In the genomic region with DNA sequence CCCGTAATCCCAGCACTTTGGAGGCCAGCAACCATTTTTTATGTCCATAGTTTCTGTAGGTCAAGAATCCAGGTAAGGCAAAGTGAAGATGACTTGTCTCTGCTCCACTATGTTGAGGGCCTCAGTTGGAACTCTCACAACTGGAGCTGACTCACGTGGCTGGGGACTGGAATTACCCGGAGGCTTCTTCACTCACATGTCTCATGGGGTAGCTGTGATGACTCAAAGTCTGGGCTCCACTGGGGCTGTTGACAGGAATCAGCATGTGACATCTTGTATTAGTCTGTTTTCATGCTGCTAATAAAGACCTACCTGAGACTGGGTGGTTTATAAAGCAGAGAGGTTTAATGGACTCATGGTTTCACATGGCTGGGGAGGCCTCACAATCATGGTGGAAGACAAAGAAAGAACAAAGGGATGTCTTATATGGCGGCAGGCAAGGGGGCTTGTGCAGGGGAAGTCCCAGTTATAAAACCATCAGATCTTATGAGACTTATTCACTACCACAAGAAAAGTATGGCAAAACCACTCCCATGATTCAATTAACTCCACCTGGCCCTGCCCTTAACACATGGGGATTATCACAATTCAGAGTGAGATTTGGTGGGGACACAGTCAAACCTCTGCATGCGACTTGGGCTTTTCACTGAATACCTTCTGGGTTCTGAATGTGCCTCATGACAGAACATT, we compare ENCODE assay signal across 8 cellular contexts. TPM values are rescaled to one million over a fixed set of nuclear protein-coding genes. Genes with fewer than 3 reads are reported as not detected.
A peak's percentile ranks its signal among the peaks of the same experiment; 100 is the strongest.
DNase-seq lines count a peak whose midpoint lies in the region; ATAC-seq and TF ChIP-seq lines count a peak whose summit lies in the region.

No MANE protein-coding gene starts in this region.

- TF ChIP-seq CTCF in mesothelial cell of epicardium (IDR thresholded peaks at IDR 0.05; ENCODE audit: unreplicated experiment), result no peak

- no peak overlapping the region for H3K27ac Mint-ChIP-seq in mesothelial cell of epicardium

- no peak for DNase-seq in activated CD4-positive, CD25-positive, alpha-beta regulatory T cell treated with anti-CD3 and anti-CD28 coated beads, Interleukin-2, amount 50 U/mL, for 72 hours
- DNase-seq in activated T-cell treated with anti-CD3 and anti-CD28 coated beads, Interleukin-2, amount 50 U/mL, for 4 hours, result no peak
- DNase-seq in stimulated activated CD4-positive, alpha-beta T cell treated with anti-CD3 and anti-CD28 coated beads, Interleukin-4, amount 100 ng/mL, for 1 hour, result peak; percentile 17
- no peak for DNase-seq in NCI-H187 (lab: John Stamatoyannopoulos, UW)
- DNase-seq in NCI-H1417 treated with DMSO at 0.1 percent for 48 hours (lab: John Stamatoyannopoulos, UW), result no peak
- no peak for DNase-seq in mesothelial cell of epicardium (ENCODE audit: low spot score in 2 of 2, unreplicated experiment in 2 of 2)

- H3K4me1 Mint-ChIP-seq in activated T-cell treated with anti-CD3 and anti-CD28 coated beads, Interleukin-2, amount 50 U/mL, for 4 hours (ENCODE audit: low read depth), result no peaks in the 10 kb centered on the region
- peaks cover 7% of the 10 kb centered on the region for H3K4me1 Mint-ChIP-seq in mesothelial cell of epicardium

- H3K4me3 Mint-ChIP-seq in activated T-cell treated with anti-CD3 and anti-CD28 coated beads, Interleukin-2, amount 50 U/mL, for 4 hours, result no peak overlapping the region
- no peak overlapping the region for H3K4me3 Mint-ChIP-seq in mesothelial cell of epicardium

- peaks cover 2% of the 10 kb centered on the region for H3K36me3 Mint-ChIP-seq in activated T-cell treated with anti-CD3 and anti-CD28 coated beads, Interleukin-2, amount 50 U/mL, for 4 hours (ENCODE audit: insufficient read depth)
- no peaks in the 10 kb centered on the region for H3K36me3 Mint-ChIP-seq in mesothelial cell of epicardium

- peaks cover 3% of the 10 kb centered on the region for H3K27me3 Mint-ChIP-seq in activated T-cell treated with anti-CD3 and anti-CD28 coated beads, Interleukin-2, amount 50 U/mL, for 4 hours (ENCODE audit: low read depth)
- H3K27me3 Mint-ChIP-seq in mesothelial cell of epicardium (ENCODE audit: low read depth), result no peaks in the 10 kb centered on the region

- ATAC-seq in activated CD4-positive, CD25-positive, alpha-beta regulatory T cell treated with anti-CD3 and anti-CD28 coated beads, Interleukin-2, amount 50 U/mL, for 24 hours, result peak; percentile 75 to 76
- peak; percentile 64 for ATAC-seq in HG02798 (IDR thresholded peaks at IDR 0.05; ENCODE audit: poor library complexity, unreplicated experiment)
- peak; percentile 84 to 86 for ATAC-seq in activated T-cell treated with anti-CD3 and anti-CD28 coated beads, Interleukin-2, amount 50 U/mL, for 4 hours

- peaks cover 3% of the 10 kb centered on the region for H3K9me3 Mint-ChIP-seq in activated T-cell treated with anti-CD3 and anti-CD28 coated beads, Interleukin-2, amount 50 U/mL, for 4 hours
- H3K9me3 Mint-ChIP-seq in mesothelial cell of epicardium, result no peaks in the 10 kb centered on the region

RNA-seq across cellular contexts. Expression of a gene that starts 7.8 kb away (rescaled TPM):
- total RNA-seq in activated T-cell treated with anti-CD3 and anti-CD28 coated beads, Interleukin-2, amount 50 U/mL, for 4 hours, result not detected
- total RNA-seq in mesothelial cell of epicardium, result 5.8 to 6.8 TPM (median 6.3 TPM) in 3 replicates
